ENCODE assay signal across 8 cellular contexts in genomic region chr7:139339698-139340036, GRCh38. TPM values are rescaled to one million over a fixed set of nuclear protein-coding genes. Genes with fewer than 3 reads are reported as not detected.
DNase-seq lines count a peak whose midpoint lies in the region; ATAC-seq and TF ChIP-seq lines count a peak whose summit lies in the region.

No MANE protein-coding gene starts in this region.

- CTCF ChIA-PET in A673 (lab: Charles Lee) = interaction anchor here (1.0 kb wide), 1 partner anchor 19 kb away, joined by 4 read pairs; no protein-coding TSS in a partner anchor

- H3K4me3 Mint-ChIP-seq in central memory CD8-positive, alpha-beta T cell = peak overlapping the region; percentile 91

- H3K4me3 ChIP-seq in A673 (ENCODE audit: low read depth, low read length, poor library complexity, severe bottlenecking) (peak overlapping the region; percentile 88), muscle layer of colon (ENCODE audit: low read depth in 1 of 2, low read length in 2 of 2) (peak overlapping the region; percentile 92 to 97)
- peak overlapping the region; percentile 95 for H3K4me3 ChIP-seq in Jurkat, Clone E6-1 (ENCODE audit: low read length)

- H3K9me3 ChIP-seq in A673 (ENCODE audit: low read depth, low read length, poor library complexity, severe bottlenecking) = no peaks in the 10 kb centered on the region
- H3K9me3 ChIP-seq in muscle layer of colon (ENCODE audit: low read length) = no peaks in the 10 kb centered on the region

- POLR2A ChIA-PET in A673 (lab: Charles Lee; ENCODE audit: low non-redundant PET) = interaction anchor here (0.7 kb wide), 1 partner anchor 55 kb away, joined by 3 read pairs; no protein-coding TSS in a partner anchor

- peaks cover 6% of the 10 kb centered on the region for H3K9me3 Mint-ChIP-seq in central memory CD8-positive, alpha-beta T cell

- no peak overlapping the region for H3K9ac ChIP-seq in muscle layer of colon (ENCODE audit: low read length)

- ATAC-seq in central memory CD8-positive, alpha-beta T cell (replicated peaks; ENCODE audit: extremely low read depth, poor library complexity, severe bottlenecking) = no peak

- H3K4me1 Mint-ChIP-seq in central memory CD8-positive, alpha-beta T cell = peaks cover 27% of the 10 kb centered on the region

- H3K27me3 Mint-ChIP-seq in central memory CD8-positive, alpha-beta T cell = peaks cover 10% of the 10 kb centered on the region

- peak overlapping the region; percentile 100 for H3K27ac ChIP-seq in A673 (ENCODE audit: low read depth, low read length, poor library complexity, severe bottlenecking)
- peak overlapping the region; percentile 100 for H3K27ac ChIP-seq in muscle layer of colon (ENCODE audit: low read depth, low read length)

- H3K4me1 ChIP-seq in A673 (ENCODE audit: insufficient read depth, low read length, poor library complexity, severe bottlenecking) (peaks cover 4% of the 10 kb centered on the region), muscle layer of colon (ENCODE audit: insufficient read depth, low read length) (peaks cover 12% of the 10 kb centered on the region)

- H3K27me3 ChIP-seq in A673 (replicated peaks; ENCODE audit: insufficient read depth, low read depth, low read length, poor library complexity) = no peaks in the 10 kb centered on the region
- no peaks in the 10 kb centered on the region for H3K27me3 ChIP-seq in muscle layer of colon (ENCODE audit: control insufficient read depth in 1 of 2, insufficient read depth in 2 of 2, low read length in 2 of 2)

- DNase-seq in A673 (ENCODE audit: low spot score) (no peak), Kasumi-1 (lab: John Stamatoyannopoulos, UW) (no peak), medulla oblongata (ENCODE audit: extremely low spot score) (no peak), NCI-H2029 (lab: John Stamatoyannopoulos, UW) (no peak)
- no peak for DNase-seq in Jurkat, Clone E6-1 (ENCODE audit: low read depth, low spot score)
- no peak for DNase-seq in central memory CD8-positive, alpha-beta T cell (ENCODE audit: low spot score in 2 of 2)
- DNase-seq in stimulated activated CD4-positive, alpha-beta T cell treated with anti-CD3 and anti-CD28 coated beads, Interleukin-4, amount 100 ng/mL, for 4 hours = no peak

- BruUV-seq in A673 (replicated peaks; lab: Mats Ljungman, UMichigan) = no TSS peak

- peak overlapping the region; percentile 99 for H3K27ac Mint-ChIP-seq in central memory CD8-positive, alpha-beta T cell (ENCODE audit: low read depth)

- no peak for TF ChIP-seq CTCF in A673 (conservative IDR thresholded peaks at IDR 0.05; ENCODE audit: low read depth, low read length)

- H3K36me3 Mint-ChIP-seq in central memory CD8-positive, alpha-beta T cell (ENCODE audit: insufficient read depth) = peaks cover 29% of the 10 kb centered on the region

- intact Hi-C loops in A673 (cut with micrococcal nuclease; ENCODE audit: unreplicated experiment) = loop anchor here (2.0 kb wide), 1 partner anchor 19 kb away; the partner anchor contains the start of gene LUC7L2

- H3K36me3 ChIP-seq in A673 (ENCODE audit: insufficient read depth, low read length, poor library complexity, severe bottlenecking) (no peaks in the 10 kb centered on the region), muscle layer of colon (ENCODE audit: insufficient read depth, low read length) (no peaks in the 10 kb centered on the region)

RNA-seq across cellular contexts. Expression of gene FMC1, which starts 1.5 kb away (rescaled TPM):
- 10.5 and 11.5 TPM in 2 replicates for total RNA-seq in A673 (2021)
- polyA plus RNA-seq in Jurkat, Clone E6-1 (2012; ENCODE audit: insufficient read depth, insufficient read length) = 33.1 TPM

RNA-seq across cellular contexts. Expression of gene LUC7L2, which starts 20.0 kb away (rescaled TPM):
- 98.7 and 107 TPM in 2 replicates for total RNA-seq in A673 (2021)
- polyA plus RNA-seq in Jurkat, Clone E6-1 (2012; ENCODE audit: insufficient read depth, insufficient read length) = 67.5 TPM
